In genomic region chr12:98037401-98038140, GRCh38 we compare ENCODE assay signal across 27 cellular contexts.
"Had no signal": no experiment of that assay in that cellular context is flagged by ENCODE, and none has a peak within 500 bp of the region (broad histone marks: within the 10 kb centered on the region; RNA-seq: fewer than 3 reads in every experiment).

No MANE protein-coding gene starts in this region.

- H3K27ac Mint-ChIP-seq: stimulated activated effector memory CD8-positive, alpha-beta T cell treated with anti-CD3 and anti-CD28 coated beads, Interleukin-12 subunit alpha, Interleukin-12 subunit beta, amount 100 ng/mL, for 72 hours; stimulated activated naive B cell treated with anti-CD40 and anti-IgM and Interleukin-4, amounts not matched to agents 10 μg/mL and 1 μg/mL and 100 μg/mL, for 72 hours; stimulated activated naive CD8-positive, alpha-beta T cell treated with anti-CD3 and anti-CD28 coated beads, Interleukin-15, amount 100 ng/mL, for 72 hours; stimulated activated naive CD8-positive, alpha-beta T cell treated with anti-CD3 and anti-CD28 coated beads, Interleukin-15, Interleukin-2, amounts not matched to agents 100 ng/mL and 50 ng/mL, for 24 hours; type B pancreatic cell had no signal

- H3K4me3 ChIP-seq: stomach, suprapubic skin, testis, thoracic aorta, thyroid gland, tibial artery, tibial nerve, transverse colon, upper lobe of left lung, upper lobe of right lung, uterus, vagina had no signal

- H3K27me3 Mint-ChIP-seq: stimulated activated naive B cell treated with anti-CD40 and anti-IgM and Interleukin-4, amounts not matched to agents 10 μg/mL and 1 μg/mL and 100 μg/mL, for 72 hours; stimulated activated naive CD8-positive, alpha-beta T cell treated with anti-CD3 and anti-CD28 coated beads, Interleukin-15, amount 100 ng/mL, for 72 hours; stimulated activated naive CD8-positive, alpha-beta T cell treated with anti-CD3 and anti-CD28 coated beads, Interleukin-15, Interleukin-2, amounts not matched to agents 100 ng/mL and 50 ng/mL, for 24 hours had no signal

- H3K27me3 ChIP-seq: stomach, suprapubic skin, testis, thyroid gland, tibial artery, tibial nerve, transverse colon, upper lobe of left lung, upper lobe of right lung, vagina had no signal

- DNase-seq: stimulated activated CD4-positive, alpha-beta T cell treated with anti-CD3 and anti-CD28 coated beads, Interleukin-2, amount 100 ng/mL, for 48 hours; stimulated activated CD4-positive, alpha-beta T cell treated with anti-CD3 and anti-CD28 coated beads, Interleukin-4, amount 100 ng/mL, for 1 hour; stimulated activated CD4-positive, alpha-beta T cell treated with anti-CD3 and anti-CD28 coated beads, Interleukin-4, amount 100 ng/mL, for 24 hours; stimulated activated CD4-positive, alpha-beta T cell treated with anti-CD3 and anti-CD28 coated beads, Interleukin-4, amount 100 ng/mL, for 4 hours; stimulated activated CD8-positive, alpha-beta memory T cell treated with anti-CD3 and anti-CD28 coated beads, Interleukin-4, amount 100 ng/mL, for 48 hours; stimulated activated naive B cell treated with anti-CD40 and anti-IgM and Interleukin-4, amounts not matched to agents 10 μg/mL and 1 μg/mL and 100 μg/mL, for 72 hours; stimulated activated naive CD4-positive, alpha-beta T cell; stimulated activated naive CD4-positive, alpha-beta T cell treated with Interleukin-2 at 50 U/mL for 16 hours; stimulated activated naive CD8-positive, alpha-beta T cell treated with anti-CD3 and anti-CD28 coated beads, Interleukin-15, amount 100 ng/mL, for 72 hours; stimulated activated naive CD8-positive, alpha-beta T cell treated with anti-CD3 and anti-CD28 coated beads, Interleukin-15, Interleukin-2, amounts not matched to agents 100 U/mL and 50 U/mL, for 24 hours; stomach; substantia nigra; testis; thyroid gland; tibial artery; transverse colon; trophoblast cell; upper lobe of left lung; upper lobe of right lung; uterus had no signal

- ATAC-seq: stimulated activated effector memory CD8-positive, alpha-beta T cell treated with anti-CD3 and anti-CD28 coated beads, Interleukin-12 subunit alpha, Interleukin-12 subunit beta, amount 100 ng/mL, for 72 hours; stimulated activated naive B cell treated with anti-CD40 and anti-IgM and Interleukin-4, amounts not matched to agents 10 μg/mL and 1 μg/mL and 100 μg/mL, for 72 hours; stimulated activated naive CD8-positive, alpha-beta T cell treated with anti-CD3 and anti-CD28 coated beads, Interleukin-15, amount 100 ng/mL, for 72 hours; stimulated activated naive CD8-positive, alpha-beta T cell treated with anti-CD3 and anti-CD28 coated beads, Interleukin-15, Interleukin-2, amounts not matched to agents 100 U/mL and 50 U/mL, for 24 hours; upper lobe of right lung had no signal

- H3K4me1 Mint-ChIP-seq: stimulated activated effector memory CD8-positive, alpha-beta T cell treated with anti-CD3 and anti-CD28 coated beads, Interleukin-12 subunit alpha, Interleukin-12 subunit beta, amount 100 ng/mL, for 72 hours; stimulated activated naive B cell treated with anti-CD40 and anti-IgM and Interleukin-4, amounts not matched to agents 10 μg/mL and 1 μg/mL and 100 μg/mL, for 72 hours; stimulated activated naive CD8-positive, alpha-beta T cell treated with anti-CD3 and anti-CD28 coated beads, Interleukin-15, amount 100 ng/mL, for 72 hours had no signal

- H3K36me3 Mint-ChIP-seq: stimulated activated effector memory CD8-positive, alpha-beta T cell treated with anti-CD3 and anti-CD28 coated beads, Interleukin-12 subunit alpha, Interleukin-12 subunit beta, amount 100 ng/mL, for 72 hours; stimulated activated naive B cell treated with anti-CD40 and anti-IgM and Interleukin-4, amounts not matched to agents 10 μg/mL and 1 μg/mL and 100 μg/mL, for 72 hours; type B pancreatic cell had no signal

- H3K4me1 ChIP-seq: stomach, suprapubic skin, testis, thyroid gland, tibial artery, tibial nerve, transverse colon, upper lobe of left lung, upper lobe of right lung, uterus, vagina had no signal

- H3K9me3 ChIP-seq: suprapubic skin, testis, thoracic aorta, thyroid gland, upper lobe of right lung, uterus, vagina had no signal

- H3K27ac ChIP-seq: stomach, suprapubic skin, testis, thoracic aorta, thyroid gland, tibial artery, tibial nerve, transverse colon, upper lobe of left lung, upper lobe of right lung, uterus, vagina had no signal

- H3K4me3 Mint-ChIP-seq: stimulated activated effector memory CD8-positive, alpha-beta T cell treated with anti-CD3 and anti-CD28 coated beads, Interleukin-12 subunit alpha, Interleukin-12 subunit beta, amount 100 ng/mL, for 72 hours; stimulated activated naive B cell treated with anti-CD40 and anti-IgM and Interleukin-4, amounts not matched to agents 10 μg/mL and 1 μg/mL and 100 μg/mL, for 72 hours; stimulated activated naive CD8-positive, alpha-beta T cell treated with anti-CD3 and anti-CD28 coated beads, Interleukin-15, amount 100 ng/mL, for 72 hours; stimulated activated naive CD8-positive, alpha-beta T cell treated with anti-CD3 and anti-CD28 coated beads, Interleukin-15, Interleukin-2, amounts not matched to agents 100 ng/mL and 50 ng/mL, for 24 hours; type B pancreatic cell had no signal

- H3K36me3 ChIP-seq: stomach, suprapubic skin, thoracic aorta, thyroid gland, tibial artery, tibial nerve, transverse colon, upper lobe of left lung, upper lobe of right lung, uterus, vagina had no signal
